In genomic region chrX:40485427-40485826, GRCh38 we compare ENCODE assay signal across 4 cellular contexts.
"Had no signal": no experiment of that assay in that cellular context is flagged by ENCODE, and none has a peak within 500 bp of the region (broad histone marks: within the 10 kb centered on the region; RNA-seq: fewer than 3 reads in every experiment).

No MANE protein-coding gene starts in this region.

- H2AFZ ChIP-seq: GM23338 had no signal

- H3K4me3 ChIP-seq: GM23338, HAP-1 had no signal

- H3K4me3 Mint-ChIP-seq: GM23338 had no signal

- DNase-seq: IMR-90, KBM-7 had no signal

- H3K4me1 ChIP-seq: HAP-1 had no signal

- H3K4me2 ChIP-seq: GM23338 had no signal

- H3K36me3 ChIP-seq: HAP-1 had no signal
